In the genomic region with DNA sequence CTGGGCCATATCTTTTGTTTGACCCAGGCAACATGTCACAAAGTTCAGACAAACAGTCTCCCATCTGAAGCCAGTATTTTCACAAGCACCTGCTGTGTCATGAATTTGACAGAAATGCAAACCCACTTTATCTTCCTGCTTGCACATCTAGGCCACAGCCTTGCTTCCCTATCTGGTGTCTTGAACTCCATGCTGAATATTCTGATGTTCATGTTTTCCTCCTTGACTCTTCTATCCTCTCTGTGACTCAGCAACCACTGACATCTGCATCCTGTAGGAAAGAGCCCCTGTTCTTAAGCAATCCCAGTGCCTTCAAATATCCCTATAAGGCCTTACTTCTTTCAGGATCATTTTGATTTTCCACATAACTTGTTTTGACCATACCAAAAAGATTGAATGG, we compare ENCODE assay signal across 16 cellular contexts. TPM values are rescaled to one million over a fixed set of nuclear protein-coding genes. Genes with fewer than 3 reads are reported as not detected.
DNase-seq lines count a peak whose midpoint lies in the region; ATAC-seq and TF ChIP-seq lines count a peak whose summit lies in the region.
"Had no signal": no experiment of that assay in that cellular context is flagged by ENCODE, and none has a peak within 500 bp of the region (broad histone marks: within the 10 kb centered on the region; RNA-seq: fewer than 3 reads in every experiment).

No MANE protein-coding gene starts in this region.

- no peak overlapping the region for H3K27ac ChIP-seq in CD8-positive, alpha-beta T cell (ENCODE audit: low read depth, low read length)
- H3K27ac ChIP-seq in IMR-90 (ENCODE audit: insufficient read depth, low read length) (0 out of 2 replicates have a peak overlapping the region, but pooled peaks have one; percentile 19), mesendoderm (ENCODE audit: low read depth, low read length) (no peak overlapping the region)
- H3K27ac ChIP-seq: gastrocnemius medialis, parathyroid adenoma, thoracic aorta had no signal

- H3K4me1 Mint-ChIP-seq in CD8-positive, alpha-beta T cell (ENCODE audit: low read depth) = peaks cover 69% of the 10 kb centered on the region

- no peak overlapping the region for H2AK9ac ChIP-seq in IMR-90 (replicated peaks; ENCODE audit: low read depth, low read length, poor library complexity)

- TF ChIP-seq CTCF in CD8-positive, alpha-beta T cell (IDR thresholded peaks at IDR 0.05) = no peak
- TF ChIP-seq CTCF in IMR-90 (conservative IDR thresholded peaks at IDR 0.05; ENCODE audit: low read depth, low read length) (no peak), astrocyte of the cerebellum (IDR thresholded peaks at IDR 0.05; ENCODE audit: low read depth, low read length, missing control alignments) (no peak)

- CTCF ChIA-PET in CD8-positive, alpha-beta T cell (lab: Charles Lee) = no interaction called here
- CTCF ChIA-PET in IMR-90 (lab: Yijun Ruan, JAX) = no interaction called here

- no peak overlapping the region for H3K4me2 ChIP-seq in IMR-90 (ENCODE audit: low read depth, low read length)
- H3K4me2 ChIP-seq in mesendoderm (ENCODE audit: low read length) = no peak overlapping the region

- peak overlapping the region; percentile 49; the same call in 1 of the 2 replicates for H4K5ac ChIP-seq in IMR-90 (ENCODE audit: low read depth, low read length)
- H4K5ac ChIP-seq in mesendoderm (ENCODE audit: low read length) = no peak overlapping the region

- no peak overlapping the region for H3K4ac ChIP-seq in IMR-90 (ENCODE audit: low read depth, low read length)
- no peak overlapping the region for H3K4ac ChIP-seq in mesendoderm (ENCODE audit: low read depth, low read length)

- TF ChIP-seq RAD21 in IMR-90 (IDR thresholded peaks at IDR 0.05; ENCODE audit: low read length) = no peak

- no peak overlapping the region for H3K4me3 Mint-ChIP-seq in CD8-positive, alpha-beta T cell

- H4K8ac ChIP-seq in IMR-90 (ENCODE audit: low read depth in 2 of 2, low read length in 2 of 2) (peak overlapping the region in 1 of 2 experiments; percentile 62; a peak in 2 of 4 replicates), mesendoderm (ENCODE audit: low read depth, low read length) (no peak overlapping the region)

- H2BK5ac ChIP-seq in IMR-90 (ENCODE audit: low read depth, low read length, poor library complexity, severe bottlenecking) (peak overlapping the region; percentile 76), mesendoderm (ENCODE audit: low read length) (no peak overlapping the region)

- no peaks in the 10 kb centered on the region for H3K27me3 ChIP-seq in CD8-positive, alpha-beta T cell (ENCODE audit: insufficient read depth, low read length)
- H3K27me3 ChIP-seq in IMR-90 (ENCODE audit: control insufficient read depth, insufficient read depth, low read length) = no peaks in the 10 kb centered on the region
- H3K27me3 ChIP-seq in mesendoderm (ENCODE audit: insufficient read depth, low read length, poor library complexity) = no peaks in the 10 kb centered on the region
- H3K27me3 ChIP-seq: gastrocnemius medialis, MG63 had no signal

- H3K4me3 ChIP-seq in CD8-positive, alpha-beta T cell (ENCODE audit: low read depth, low read length) = no peak overlapping the region
- no peak overlapping the region for H3K4me3 ChIP-seq in IMR-90 (ENCODE audit: insufficient read depth, low read depth, low read length)
- no peak overlapping the region for H3K4me3 ChIP-seq in astrocyte of the cerebellum (ENCODE audit: low read depth, low read length)
- no peak overlapping the region for H3K4me3 ChIP-seq in mesendoderm (ENCODE audit: low read length)
- H3K4me3 ChIP-seq: gastrocnemius medialis, MG63, thoracic aorta had no signal

- ATAC-seq in CD8-positive, alpha-beta T cell = peak; percentile 11
- ATAC-seq in IMR-90 (ENCODE audit: low read depth) (peak; percentile 75), HG02870 (IDR thresholded peaks at IDR 0.05; ENCODE audit: unreplicated experiment) (no peak)
- ATAC-seq: gastrocnemius medialis, left colon had no signal

- H2AK5ac ChIP-seq in IMR-90 (ENCODE audit: low read depth, low read length) = no peak overlapping the region; the same call in 1 of the 2 replicates
- no peak overlapping the region for H2AK5ac ChIP-seq in mesendoderm (ENCODE audit: low read length)

- H3K27ac Mint-ChIP-seq in CD8-positive, alpha-beta T cell = no peak overlapping the region

- H2BK20ac ChIP-seq in IMR-90 (ENCODE audit: low read depth, low read length) = peak overlapping the region; percentile 3; the same call in 1 of the 2 replicates

- H2AFZ ChIP-seq in IMR-90 (replicated peaks; ENCODE audit: low read length, poor library complexity) = no peak overlapping the region
- H2AFZ ChIP-seq: parathyroid adenoma had no signal

- dilution Hi-C loops in IMR-90 (cut with HindIII; ENCODE audit: low sequenced_read_pairs, unreplicated experiment) = no loop called here

- H3K9me3 Mint-ChIP-seq in CD8-positive, alpha-beta T cell = peaks cover under 1% of the 10 kb centered on the region

- no TSS peak for BruUV-seq in IMR-90 (replicated peaks; lab: Mats Ljungman, UMichigan)

- H3K23ac ChIP-seq in IMR-90 (ENCODE audit: low read depth, low read length) = no peak overlapping the region
- H3K23ac ChIP-seq in mesendoderm (ENCODE audit: low read length) = no peak overlapping the region

- intact Hi-C loops in CD8-positive, alpha-beta T cell (cut with DNase I, micrococcal nuclease) = loop anchor here (5.0 to 10.0 kb wide), 5 partner anchors 34 to 753 kb away; partner anchors contain the start of genes C4BPB (in 1 of the 2) and CD46 (in 1 of the 2)
- intact Hi-C loops in IMR-90 (cut with micrococcal nuclease) = no loop called here

- H3K36me3 ChIP-seq in CD8-positive, alpha-beta T cell (ENCODE audit: insufficient read depth, low read length) = peaks cover 73% of the 10 kb centered on the region
- H3K36me3 ChIP-seq in IMR-90 (ENCODE audit: control insufficient read depth, insufficient read depth, low read length) (peaks cover 11% of the 10 kb centered on the region), mesendoderm (ENCODE audit: control insufficient read depth, insufficient read depth, low read length) (no peaks in the 10 kb centered on the region)

- H3K79me1 ChIP-seq in IMR-90 (ENCODE audit: low read depth in 1 of 2, low read length in 2 of 2) (no peaks in the 10 kb centered on the region), mesendoderm (ENCODE audit: low read length) (no peaks in the 10 kb centered on the region)

- no peak overlapping the region for H3K9ac ChIP-seq in IMR-90 (ENCODE audit: low read depth, low read length)
- no peak overlapping the region for H3K9ac ChIP-seq in mesendoderm (ENCODE audit: low read length)
- H3K9ac ChIP-seq: parathyroid adenoma had no signal

- TF ChIP-seq POLR2A in IMR-90 (IDR thresholded peaks at IDR 0.05; ENCODE audit: low read depth, low read length) = no peak

- peaks cover 48% of the 10 kb centered on the region for H3K4me1 ChIP-seq in CD8-positive, alpha-beta T cell (ENCODE audit: insufficient read depth, low read length)
- H3K4me1 ChIP-seq in IMR-90 (ENCODE audit: control insufficient read depth, insufficient read depth, low read length) (no peaks in the 10 kb centered on the region; the same call in 1 of the 2 replicates), mesendoderm (ENCODE audit: control insufficient read depth, low read depth, low read length) (no peaks in the 10 kb centered on the region)
- H3K4me1 ChIP-seq: parathyroid adenoma had no signal

- H3K79me2 ChIP-seq in mesendoderm (ENCODE audit: control insufficient read depth, insufficient read depth, low read length) = no peaks in the 10 kb centered on the region
- H3K79me2 ChIP-seq: parathyroid adenoma had no signal

- in situ Hi-C loops in IMR-90 (cut with MboI; ENCODE audit: low sequenced_read_pairs) (no loop called here), astrocyte of the cerebellum (cut with HindIII; ENCODE audit: low sequenced_read_pairs) (no loop called here)

- H3K36me3 Mint-ChIP-seq in CD8-positive, alpha-beta T cell = peaks cover 88% of the 10 kb centered on the region

- no peaks in the 10 kb centered on the region for H3K27me3 Mint-ChIP-seq in CD8-positive, alpha-beta T cell (ENCODE audit: low read depth)

- no peaks in the 10 kb centered on the region for H3K9me1 ChIP-seq in IMR-90 (ENCODE audit: insufficient read depth, low read length)

- H4K91ac ChIP-seq in IMR-90 (ENCODE audit: insufficient read depth, low read depth, low read length) = no peak overlapping the region

- no peaks in the 10 kb centered on the region for H4K20me1 ChIP-seq in IMR-90 (ENCODE audit: insufficient read depth, low read length)

- DNase-seq in CD8-positive, alpha-beta T cell = no peak
- peak; percentile 88 for DNase-seq in IMR-90
- peak; percentile 22 for DNase-seq in astrocyte of the cerebellum (ENCODE audit: low read depth)
- DNase-seq in myocyte (ENCODE audit: low read depth) = peak; percentile 33
- DNase-seq in mesendoderm = no peak
- no peak for DNase-seq in iPS-NIHi11 (ENCODE audit: low spot score)
- no peak for DNase-seq in NCI-H1436 (lab: John Stamatoyannopoulos, UW)
- DNase-seq: central memory CD4-positive, alpha-beta T cell; gastrocnemius medialis; H7; left colon; MG63; NCI-H748 treated with DMSO at 0.1 percent for 48 hours had no signal

- H3K9me3 ChIP-seq in CD8-positive, alpha-beta T cell (ENCODE audit: low read length) = peaks cover 3% of the 10 kb centered on the region
- H3K9me3 ChIP-seq in IMR-90 (ENCODE audit: control insufficient read depth, insufficient read depth, low read length) = no peaks in the 10 kb centered on the region
- H3K9me3 ChIP-seq: gastrocnemius medialis, MG63, thoracic aorta had no signal

- H2BK120ac ChIP-seq in IMR-90 (ENCODE audit: low read depth, low read length) = peak overlapping the region; percentile 13; the same call in 1 of the 2 replicates
- no peak overlapping the region for H2BK120ac ChIP-seq in mesendoderm (ENCODE audit: low read depth, low read length)

- H3K18ac ChIP-seq in IMR-90 (ENCODE audit: low read depth, low read length) (peak overlapping the region; percentile 64; the same call in 1 of the 2 replicates), mesendoderm (ENCODE audit: low read length) (no peak overlapping the region)

- H3K14ac ChIP-seq in IMR-90 (replicated peaks; ENCODE audit: low read depth, low read length) = peak overlapping the region; percentile 41

- H3K56ac ChIP-seq in IMR-90 (ENCODE audit: extremely low read depth, insufficient read depth, low read length) (no peak overlapping the region), mesendoderm (ENCODE audit: low read length) (no peak overlapping the region)

- H2BK15ac ChIP-seq in IMR-90 (ENCODE audit: low read depth, low read length) (no peak overlapping the region), mesendoderm (replicated peaks; ENCODE audit: low read depth) (no peak overlapping the region)

- POLR2A ChIA-PET in CD8-positive, alpha-beta T cell (lab: Charles Lee) = no interaction called here
- POLR2A ChIA-PET in IMR-90 (lab: Charles Lee; ENCODE audit: unreplicated experiment) = no interaction called here

TF ChIP-seq in IMR-90, 13 proteins besides CTCF, POLR2A, EP300 and RAD21 (continues in another document):
- TF ChIP-seq SMC3 (IDR thresholded peaks at IDR 0.05; ENCODE audit: low read depth, low read length) = no peak

RNA-seq across cellular contexts. Expression of gene CD55, which starts 6.5 kb away (rescaled TPM):
- total RNA-seq in CD8-positive, alpha-beta T cell = 100 to 1,000 TPM; 256 to 261 TPM
- total RNA-seq in IMR-90 (2012; rRNA removed) = 6.6 and 9.7 TPM in 2 replicates
- polyA plus RNA-seq in IMR-90 (2012; rRNA removed) = 11.5 and 11.6 TPM in 2 replicates
- polyA plus RNA-seq in IMR-90 (2012; cell fraction: cytosol; rRNA removed) = 5.7 and 11.0 TPM in 2 replicates
- 1.7 and 7.2 TPM in 2 replicates for polyA plus RNA-seq in IMR-90 (2012; cell fraction: nucleus; rRNA removed; ENCODE audit: low replicate concordance)
- 14.2 and 29.7 TPM in 2 replicates for total RNA-seq in myocyte
- 14.6 TPM for polyA plus RNA-seq in myocyte (2012)
- 31.6 TPM for polyA plus RNA-seq in mesendoderm (2013, experiment 1 of 2)
- 32.3 TPM for polyA plus RNA-seq in mesendoderm (2013, experiment 2 of 2)

Comparison
In these comparisons a context has a peak if more than half of its experiments do, and no peak if none do; other contexts are left out.
1. DNase-seq: peak in IMR-90 (single experiment), astrocyte of the cerebellum (single experiment) and myocyte (single experiment); none in CD8-positive, alpha-beta T cell (0 of 7), mesendoderm (single experiment), iPS-NIHi11 (single experiment) and NCI-H1436 (single experiment).